In the genomic region with DNA sequence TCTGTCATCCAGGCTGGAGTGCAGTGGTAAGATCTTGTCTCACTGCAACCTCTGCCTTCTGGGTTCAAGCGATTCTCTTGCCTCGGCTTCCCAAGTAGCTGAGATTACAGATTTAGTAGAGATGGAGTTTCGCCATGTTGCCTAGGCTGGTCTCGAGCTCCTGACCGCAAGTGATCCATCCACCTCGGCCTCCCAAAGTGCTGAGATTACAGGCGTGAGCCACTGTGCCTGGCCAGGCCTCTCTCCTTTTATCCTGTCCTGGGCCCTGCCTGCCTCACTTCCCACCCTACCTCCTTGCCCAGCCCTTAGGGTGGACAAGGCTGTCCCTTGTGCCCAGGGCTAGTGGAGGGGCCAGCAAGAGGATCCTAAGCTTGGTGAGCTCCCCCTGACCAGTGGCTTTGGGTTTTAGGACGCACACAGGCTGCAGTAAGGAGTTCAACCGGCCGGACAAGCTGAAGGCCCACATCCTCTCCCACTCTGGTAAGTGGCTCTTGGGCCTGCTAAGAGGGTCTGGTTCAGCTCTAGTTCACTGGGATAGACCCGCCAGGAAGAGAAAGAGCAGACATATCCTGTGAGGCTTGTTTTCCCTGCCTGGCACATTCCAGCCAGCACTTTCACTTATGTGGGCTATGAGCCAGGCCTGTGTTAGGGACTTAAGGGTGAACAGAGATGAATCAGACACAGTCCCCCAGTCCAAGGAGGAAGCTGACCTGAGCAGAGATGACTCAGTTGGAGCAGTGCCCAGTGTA, we compare ENCODE assay signal across 8 cellular contexts. TPM values are rescaled to one million over a fixed set of nuclear protein-coding genes. Genes with fewer than 3 reads are reported as not detected.
DNase-seq lines count a peak whose midpoint lies in the region; ATAC-seq and TF ChIP-seq lines count a peak whose summit lies in the region.

No MANE protein-coding gene starts in this region.

- no peak for ATAC-seq in GM18505 (IDR thresholded peaks at IDR 0.05; ENCODE audit: unreplicated experiment)

- peak overlapping the region in 3 of 7 donors; percentile 30 to 37 (median 32) for H3K27ac Mint-ChIP-seq in CD14-positive monocyte
- peak overlapping the region; percentile 59 for H3K27ac Mint-ChIP-seq in neural crest cell (ENCODE audit: unreplicated experiment)
- H3K27ac Mint-ChIP-seq in activated T-helper 2 cell treated with anti-CD3 and anti-CD28 coated beads, Interferon-gamma antibody, Interleukin-2, Interleukin-4, amounts not matched to agents 10 μg/mL and 5 μg/mL and 100 μg/mL, durations not matched to agents 14 hours and 24 hours and 36 hours = no peak overlapping the region

- H3K36me3 Mint-ChIP-seq in CD14-positive monocyte = peaks cover 12 to 30% of the 10 kb centered on the region in 2 donors
- H3K36me3 Mint-ChIP-seq in neural crest cell (ENCODE audit: low read depth) = no peaks in the 10 kb centered on the region
- H3K36me3 Mint-ChIP-seq in activated T-helper 2 cell treated with anti-CD3 and anti-CD28 coated beads, Interferon-gamma antibody, Interleukin-2, Interleukin-4, amounts not matched to agents 10 μg/mL and 5 μg/mL and 100 μg/mL, durations not matched to agents 14 hours and 24 hours and 36 hours (ENCODE audit: low read depth) = no peaks in the 10 kb centered on the region

- intact Hi-C loops in CD14-positive monocyte (cut with micrococcal nuclease) = no loop called here
- intact Hi-C loops in activated T-helper 2 cell treated with anti-CD3 and anti-CD28 coated beads, Interferon-gamma antibody, Interleukin-2, Interleukin-4, amounts not matched to agents 10 μg/mL and 5 μg/mL and 100 μg/mL, durations not matched to agents 14 hours and 24 hours and 36 hours (cut with micrococcal nuclease) = no loop called here

- H3K4me3 ChIP-seq in epithelial cell of proximal tubule (ENCODE audit: low read depth, low read length) = no peak overlapping the region

- no peak for TF ChIP-seq POLR2A in GM18505 (IDR thresholded peaks at IDR 0.05; ENCODE audit: borderline replicate concordance, extremely low read depth, insufficient read depth, insufficient read length)

- TF ChIP-seq CTCF in CD14-positive monocyte (IDR thresholded peaks at IDR 0.05) (no peak), epithelial cell of proximal tubule (conservative IDR thresholded peaks at IDR 0.05; ENCODE audit: low read depth, low read length) (no peak), neural crest cell (conservative IDR thresholded peaks at IDR 0.05) (no peak)

- DNase-seq in CD14-positive monocyte (ENCODE audit: low spot score) = peak; percentile 56
- peak; percentile 67 for DNase-seq in NCI-H69 (lab: John Stamatoyannopoulos, UW)
- DNase-seq in epithelial cell of proximal tubule (ENCODE audit: low read depth) = peak; percentile 96
- no peak for DNase-seq in neural crest cell (ENCODE audit: low read depth, low spot score)
- DNase-seq in activated T-helper 2 cell treated with anti-CD3 and anti-CD28 coated beads, Interferon-gamma antibody, Interleukin-2, Interleukin-4, amounts not matched to agents 10 μg/mL and 5 μg/mL and 100 μg/mL, durations not matched to agents 14 hours and 24 hours and 36 hours (ENCODE audit: low spot score) = no peak
- DNase-seq in COLO829 (ENCODE audit: low spot score) = no peak
- DNase-seq in T-helper 1 cell = no peak

- H3K4me3 Mint-ChIP-seq in CD14-positive monocyte (no peak overlapping the region), neural crest cell (no peak overlapping the region)
- no peak overlapping the region for H3K4me3 Mint-ChIP-seq in activated T-helper 2 cell treated with anti-CD3 and anti-CD28 coated beads, Interferon-gamma antibody, Interleukin-2, Interleukin-4, amounts not matched to agents 10 μg/mL and 5 μg/mL and 100 μg/mL, durations not matched to agents 14 hours and 24 hours and 36 hours (ENCODE audit: low read depth)

- peaks cover 0 to 1% (median 0%) of the 10 kb centered on the region in 7 donors for H3K9me3 Mint-ChIP-seq in CD14-positive monocyte
- no peaks in the 10 kb centered on the region for H3K9me3 Mint-ChIP-seq in neural crest cell
- H3K9me3 Mint-ChIP-seq in activated T-helper 2 cell treated with anti-CD3 and anti-CD28 coated beads, Interferon-gamma antibody, Interleukin-2, Interleukin-4, amounts not matched to agents 10 μg/mL and 5 μg/mL and 100 μg/mL, durations not matched to agents 14 hours and 24 hours and 36 hours = no peaks in the 10 kb centered on the region

- H3K27me3 Mint-ChIP-seq in CD14-positive monocyte (ENCODE audit: low read depth in 3 of 3) (no peaks in the 10 kb centered on the region), neural crest cell (ENCODE audit: low read depth) (no peaks in the 10 kb centered on the region)
- no peaks in the 10 kb centered on the region for H3K27me3 Mint-ChIP-seq in activated T-helper 2 cell treated with anti-CD3 and anti-CD28 coated beads, Interferon-gamma antibody, Interleukin-2, Interleukin-4, amounts not matched to agents 10 μg/mL and 5 μg/mL and 100 μg/mL, durations not matched to agents 14 hours and 24 hours and 36 hours (ENCODE audit: low read depth)

- H3K4me1 Mint-ChIP-seq in CD14-positive monocyte (peaks cover 60% of the 10 kb centered on the region), neural crest cell (peaks cover 21% of the 10 kb centered on the region)
- H3K4me1 Mint-ChIP-seq in activated T-helper 2 cell treated with anti-CD3 and anti-CD28 coated beads, Interferon-gamma antibody, Interleukin-2, Interleukin-4, amounts not matched to agents 10 μg/mL and 5 μg/mL and 100 μg/mL, durations not matched to agents 14 hours and 24 hours and 36 hours (ENCODE audit: low read depth) = peaks cover 9% of the 10 kb centered on the region

RNA-seq across cellular contexts. Expression of gene CHMP4B, which starts 21.9 kb away (rescaled TPM):
- polyA plus RNA-seq in CD14-positive monocyte = 10 to 100 TPM in 1 of 2 donors, 1 to 10 TPM in 1; 7.1 to 10.0 TPM
- total RNA-seq in epithelial cell of proximal tubule (41.3 and 59.0 TPM in 2 replicates), neural crest cell (97.2 and 98.5 TPM in 2 replicates)
- total RNA-seq in activated T-helper 2 cell treated with anti-CD3 and anti-CD28 coated beads, Interferon-gamma antibody, Interleukin-2, Interleukin-4, amounts not matched to agents 10 μg/mL and 5 μg/mL and 100 μg/mL, durations not matched to agents 14 hours and 24 hours and 36 hours = 113 and 116 TPM in 2 replicates

RNA-seq across cellular contexts. Expression of gene ZNF341, which starts 57.5 kb away (rescaled TPM):
- 1 to 10 TPM; 1.1 to 2.3 TPM for polyA plus RNA-seq in CD14-positive monocyte
- total RNA-seq in epithelial cell of proximal tubule (2.1 and 2.5 TPM in 2 replicates), neural crest cell (4.9 and 5.1 TPM in 2 replicates)
- total RNA-seq in activated T-helper 2 cell treated with anti-CD3 and anti-CD28 coated beads, Interferon-gamma antibody, Interleukin-2, Interleukin-4, amounts not matched to agents 10 μg/mL and 5 μg/mL and 100 μg/mL, durations not matched to agents 14 hours and 24 hours and 36 hours = 6.8 and 7.0 TPM in 2 replicates

Comparison
In these comparisons a context has a peak if more than half of its experiments do, and no peak if none do; other contexts are left out.
1. DNase-seq: peak in CD14-positive monocyte (single experiment), NCI-H69 (single experiment) and epithelial cell of proximal tubule (single experiment); none in neural crest cell (single experiment), activated T-helper 2 cell treated with anti-CD3 and anti-CD28 coated beads, Interferon-gamma antibody, Interleukin-2, Interleukin-4, amounts not matched to agents 10 μg/mL and 5 μg/mL and 100 μg/mL, durations not matched to agents 14 hours and 24 hours and 36 hours (single experiment), COLO829 (single experiment) and T-helper 1 cell (0 of 5).